ENCODE assay signal across 36 cellular contexts in genomic region chr1:217095050-217095622, GRCh38.
"Had no signal": no experiment of that assay in that cellular context is flagged by ENCODE, and none has a peak within 500 bp of the region (broad histone marks: within the 10 kb centered on the region; RNA-seq: fewer than 3 reads in every experiment).

No MANE protein-coding gene starts in this region.

- H3K36me3 Mint-ChIP-seq: activated CD8-positive, alpha-beta memory T cell treated with anti-CD3 and anti-CD28 coated beads, Interleukin-2, amount 10 ng/mL, durations not matched to agents 7 days and 5 days; activated naive CD4-positive, alpha-beta T cell treated with anti-CD3 and anti-CD28 coated beads, Interleukin-2, amount 10 ng/mL, durations not matched to agents 7 days and 5 days; activated naive CD8-positive, alpha-beta T cell; activated naive CD8-positive, alpha-beta T cell treated with anti-CD3 and anti-CD28 coated beads, Interleukin-2, amount 10 ng/mL, durations not matched to agents 7 days and 5 days had no signal

- H3K4me1 Mint-ChIP-seq: activated CD4-positive, alpha-beta T cell treated with anti-CD3 and anti-CD28 coated beads, Interleukin-2, amount 10 ng/mL, durations not matched to agents 7 days and 5 days; activated CD8-positive, alpha-beta memory T cell treated with anti-CD3 and anti-CD28 coated beads, Interleukin-2, amount 10 ng/mL, durations not matched to agents 7 days and 5 days; activated naive CD4-positive, alpha-beta T cell treated with anti-CD3 and anti-CD28 coated beads, Interleukin-2, amount 10 ng/mL, durations not matched to agents 7 days and 5 days; activated naive CD8-positive, alpha-beta T cell treated with anti-CD3 and anti-CD28 coated beads, Interleukin-2, amount 10 ng/mL, durations not matched to agents 7 days and 5 days; activated naive CD8-positive, alpha-beta T cell treated with anti-CD3 and anti-CD28 coated beads, Interleukin-2, amount 50 U/mL, for 24 hours; activated T-helper 17 cell treated with anti-CD3 and anti-CD28 coated beads, Interleukin-2, amount 50 U/mL, for 72 hours had no signal

- H3K4me3 Mint-ChIP-seq: activated CD4-positive, alpha-beta memory T cell treated with anti-CD3 and anti-CD28 coated beads, Interleukin-2, amount 10 ng/mL, durations not matched to agents 7 days and 5 days; activated CD4-positive, alpha-beta T cell treated with anti-CD3 and anti-CD28 coated beads for 36 hours; activated CD4-positive, alpha-beta T cell treated with anti-CD3 and anti-CD28 coated beads, Interleukin-2, amount 10 ng/mL, durations not matched to agents 7 days and 5 days; activated CD8-positive, alpha-beta memory T cell treated with anti-CD3 and anti-CD28 coated beads, Interleukin-2, amount 10 ng/mL, durations not matched to agents 7 days and 5 days; activated CD8-positive, alpha-beta T cell treated with anti-CD3 and anti-CD28 coated beads, Interleukin-2, amount 10 ng/mL, durations not matched to agents 7 days and 5 days; activated naive CD4-positive, alpha-beta T cell treated with anti-CD3 and anti-CD28 coated beads, Interleukin-2, amount 10 ng/mL, durations not matched to agents 7 days and 5 days; activated naive CD4-positive, alpha-beta T cell treated with anti-CD3 and anti-CD28 coated beads, Interleukin-2, amount 50 U/mL, for 24 hours; activated naive CD8-positive, alpha-beta T cell; activated naive CD8-positive, alpha-beta T cell treated with anti-CD3 and anti-CD28 coated beads, Interleukin-2, amount 10 ng/mL, durations not matched to agents 7 days and 5 days; activated naive CD8-positive, alpha-beta T cell treated with anti-CD3 and anti-CD28 coated beads, Interleukin-2, amount 50 U/mL, for 24 hours; activated T-cell treated with anti-CD3 and anti-CD28 coated beads, Interleukin-2, amount 50 U/mL, for 24 hours; activated T-helper 1 cell treated with anti-CD3 and anti-CD28 coated beads, Interleukin-12 subunit alpha, Interleukin-12 subunit beta, Interleukin-2, Interleukin-4 antibody, amounts not matched to agents 30 ng/mL and 10 ng/mL and 1 ng/mL, durations not matched to agents 14 hours and 24 hours and 36 hours; activated T-helper 17 cell treated with anti-CD3 and anti-CD28 coated beads, Interleukin-2, amount 50 U/mL, for 72 hours; T-helper 1 cell treated with Interleukin-12 subunit alpha and Interleukin-12 subunit beta and Interleukin-4 antibody, amounts not matched to agents 30 μg/mL and 1 μg/mL, for 36 hours; T-helper 2 cell treated with Interferon-gamma antibody and Interleukin-4, amounts not matched to agents 5 μg/mL and 100 μg/mL, for 36 hours had no signal

- FAIRE-seq: TTC549 had no signal

- H3K4me1 ChIP-seq: ascending aorta, breast epithelium had no signal

- DNase-seq: activated CD4-positive, alpha-beta memory T cell treated with anti-CD3 and anti-CD28 coated beads, Interleukin-2, amount 10 ng/mL, durations not matched to agents 7 days and 5 days; activated CD4-positive, alpha-beta T cell treated with anti-CD3 and anti-CD28 coated beads for 1 hour; activated CD4-positive, alpha-beta T cell treated with anti-CD3 and anti-CD28 coated beads for 36 hours; activated CD4-positive, alpha-beta T cell treated with anti-CD3 and anti-CD28 coated beads for 48 hours; activated CD4-positive, alpha-beta T cell treated with anti-CD3 and anti-CD28 coated beads, Interleukin-2, amount 10 ng/mL, durations not matched to agents 7 days and 5 days; activated CD4-positive, alpha-beta T cell treated with anti-CD3 and anti-CD28 coated beads, Interleukin-2, amount 50 U/mL, for 48 hours; activated CD4-positive, CD25-positive, alpha-beta regulatory T cell; activated CD8-positive, alpha-beta memory T cell treated with anti-CD3 and anti-CD28 coated beads for 24 hours; activated CD8-positive, alpha-beta memory T cell treated with anti-CD3 and anti-CD28 coated beads, Interleukin-2, amount 10 ng/mL, durations not matched to agents 7 days and 5 days; activated CD8-positive, alpha-beta memory T cell treated with anti-CD3 and anti-CD28 coated beads, Interleukin-2, amount 50 U/mL, for 48 hours; activated CD8-positive, alpha-beta T cell treated with anti-CD3 and anti-CD28 coated beads, Interleukin-2, amount 10 ng/mL, durations not matched to agents 7 days and 5 days; activated gamma-delta T cell; activated naive CD4-positive, alpha-beta T cell treated with anti-CD3 and anti-CD28 coated beads, Interleukin-2, amount 10 ng/mL, durations not matched to agents 7 days and 5 days; activated naive CD4-positive, alpha-beta T cell treated with Interleukin-2 at 50 U/mL for 16 hours; activated naive CD8-positive, alpha-beta T cell treated with anti-CD3 and anti-CD28 coated beads, Interleukin-2, amount 10 ng/mL, durations not matched to agents 7 days and 5 days; activated naive CD8-positive, alpha-beta T cell treated with anti-CD3 and anti-CD28 coated beads, Interleukin-2, amount 50 U/mL, for 24 hours; activated T-cell treated with anti-CD3 and anti-CD28 coated beads, Interleukin-2, amount 50 U/mL, for 24 hours; activated T-cell treated with anti-CD3 and anti-CD28 coated beads, Interleukin-2, amount 50 U/mL, for 48 hours; amygdala; anterior cingulate cortex; brain microvascular endothelial cell; central memory CD4-positive, alpha-beta T cell; T-helper 1 cell; T-helper 2 cell; T-helper 9 cell had no signal

- H3K27ac ChIP-seq: ascending aorta, brain microvascular endothelial cell, breast epithelium, VCaP had no signal

- H3K9me3 ChIP-seq: ascending aorta, breast epithelium had no signal

- H3K9me3 Mint-ChIP-seq: activated CD4-positive, alpha-beta memory T cell treated with anti-CD3 and anti-CD28 coated beads, Interleukin-2, amount 10 ng/mL, durations not matched to agents 7 days and 5 days; activated CD4-positive, alpha-beta T cell treated with anti-CD3 and anti-CD28 coated beads, Interleukin-2, amount 10 ng/mL, durations not matched to agents 7 days and 5 days; activated naive CD4-positive, alpha-beta T cell treated with anti-CD3 and anti-CD28 coated beads, Interleukin-2, amount 10 ng/mL, durations not matched to agents 7 days and 5 days; activated naive CD8-positive, alpha-beta T cell treated with anti-CD3 and anti-CD28 coated beads, Interleukin-2, amount 10 ng/mL, durations not matched to agents 7 days and 5 days; activated naive CD8-positive, alpha-beta T cell treated with anti-CD3 and anti-CD28 coated beads, Interleukin-2, amount 50 U/mL, for 24 hours; activated T-cell treated with anti-CD3 and anti-CD28 coated beads, Interleukin-2, amount 50 U/mL, for 24 hours; activated T-helper 1 cell treated with anti-CD3 and anti-CD28 coated beads, Interleukin-12 subunit alpha, Interleukin-12 subunit beta, Interleukin-2, Interleukin-4 antibody, amounts not matched to agents 30 ng/mL and 10 ng/mL and 1 ng/mL, durations not matched to agents 14 hours and 24 hours and 36 hours; T-helper 1 cell treated with Interleukin-12 subunit alpha and Interleukin-12 subunit beta and Interleukin-4 antibody, amounts not matched to agents 30 μg/mL and 1 μg/mL, for 36 hours; T-helper 2 cell treated with Interferon-gamma antibody and Interleukin-4, amounts not matched to agents 5 μg/mL and 100 μg/mL, for 36 hours had no signal

- H3K4me3 ChIP-seq: ascending aorta, breast epithelium had no signal

- H3K27ac Mint-ChIP-seq: activated CD4-positive, alpha-beta memory T cell treated with anti-CD3 and anti-CD28 coated beads, Interleukin-2, amount 10 ng/mL, durations not matched to agents 7 days and 5 days; activated CD4-positive, alpha-beta T cell treated with anti-CD3 and anti-CD28 coated beads for 36 hours; activated CD4-positive, alpha-beta T cell treated with anti-CD3 and anti-CD28 coated beads, Interleukin-2, amount 10 ng/mL, durations not matched to agents 7 days and 5 days; activated CD8-positive, alpha-beta memory T cell treated with anti-CD3 and anti-CD28 coated beads, Interleukin-2, amount 10 ng/mL, durations not matched to agents 7 days and 5 days; activated CD8-positive, alpha-beta T cell treated with anti-CD3 and anti-CD28 coated beads, Interleukin-2, amount 10 ng/mL, durations not matched to agents 7 days and 5 days; activated naive CD4-positive, alpha-beta T cell treated with anti-CD3 and anti-CD28 coated beads, Interleukin-2, amount 10 ng/mL, durations not matched to agents 7 days and 5 days; activated naive CD4-positive, alpha-beta T cell treated with anti-CD3 and anti-CD28 coated beads, Interleukin-2, amount 50 U/mL, for 24 hours; activated naive CD8-positive, alpha-beta T cell; activated naive CD8-positive, alpha-beta T cell treated with anti-CD3 and anti-CD28 coated beads, Interleukin-2, amount 10 ng/mL, durations not matched to agents 7 days and 5 days; activated naive CD8-positive, alpha-beta T cell treated with anti-CD3 and anti-CD28 coated beads, Interleukin-2, amount 50 U/mL, for 24 hours; activated T-cell treated with anti-CD3 and anti-CD28 coated beads, Interleukin-2, amount 50 U/mL, for 24 hours; activated T-helper 1 cell treated with anti-CD3 and anti-CD28 coated beads, Interleukin-12 subunit alpha, Interleukin-12 subunit beta, Interleukin-2, Interleukin-4 antibody, amounts not matched to agents 30 ng/mL and 10 ng/mL and 1 ng/mL, durations not matched to agents 14 hours and 24 hours and 36 hours; activated T-helper 17 cell treated with anti-CD3 and anti-CD28 coated beads, Interleukin-2, amount 50 U/mL, for 72 hours; T-helper 1 cell treated with Interleukin-12 subunit alpha and Interleukin-12 subunit beta and Interleukin-4 antibody, amounts not matched to agents 30 μg/mL and 1 μg/mL, for 36 hours; T-helper 2 cell treated with Interferon-gamma antibody and Interleukin-4, amounts not matched to agents 5 μg/mL and 100 μg/mL, for 36 hours had no signal

- H3K36me3 ChIP-seq: ascending aorta, brain microvascular endothelial cell, breast epithelium had no signal

- ATAC-seq: activated CD4-positive, alpha-beta T cell treated with anti-CD3 and anti-CD28 coated beads for 36 hours; activated CD4-positive, CD25-positive, alpha-beta regulatory T cell treated with anti-CD3 and anti-CD28 coated beads, Interleukin-2, amount 50 U/mL, for 24 hours; activated CD8-positive, alpha-beta memory T cell treated with anti-CD3 and anti-CD28 coated beads, Interleukin-2, amount 10 ng/mL, durations not matched to agents 7 days and 5 days; activated CD8-positive, alpha-beta T cell treated with anti-CD3 and anti-CD28 coated beads, Interleukin-2, amount 10 ng/mL, durations not matched to agents 7 days and 5 days; activated naive CD8-positive, alpha-beta T cell treated with anti-CD3 and anti-CD28 coated beads, Interleukin-2, amount 50 U/mL, for 24 hours; activated T-helper 17 cell treated with anti-CD3 and anti-CD28 coated beads, Interleukin-2, amount 50 U/mL, for 72 hours had no signal

- H3K27me3 ChIP-seq: ascending aorta, brain microvascular endothelial cell, breast epithelium had no signal
